ENCODE assay signal across 17 cellular contexts in genomic region chr20:51377132-51377531, GRCh38.
DNase-seq lines count a peak whose midpoint lies in the region; ATAC-seq and TF ChIP-seq lines count a peak whose summit lies in the region.
"Had no signal": no experiment of that assay in that cellular context is flagged by ENCODE, and none has a peak within 500 bp of the region (broad histone marks: within the 10 kb centered on the region; RNA-seq: fewer than 3 reads in every experiment).

No MANE protein-coding gene starts in this region.

- no peak overlapping the region for H3K4ac ChIP-seq in IMR-90 (ENCODE audit: low read depth, low read length)
- H3K4ac ChIP-seq in trophoblast cell (ENCODE audit: low read depth, low read length) = no peak overlapping the region

- DNase-seq in IMR-90 = no peak
- DNase-seq in trophoblast cell = no peak
- peak; percentile 26 for DNase-seq in upper lobe of right lung
- DNase-seq in GM13977 (ENCODE audit: low spot score) = no peak
- DNase-seq in stimulated activated CD8-positive, alpha-beta memory T cell treated with anti-CD3 and anti-CD28 coated beads, Interleukin-4, amount 100 ng/mL, for 48 hours = no peak
- DNase-seq: C1 segment of cervical spinal cord; Calu3; CD4-positive, alpha-beta memory T cell; COR-L47; DMS53; DMS79 treated with DMSO at 0.1 percent for 48 hours; GF-D8; GOT3; HFFc6 had no signal

- H2AK9ac ChIP-seq in IMR-90 (replicated peaks; ENCODE audit: low read depth, low read length, poor library complexity) = no peak overlapping the region

- H3K79me2 ChIP-seq in OCI-LY1 (ENCODE audit: insufficient read depth, low read length) (no peaks in the 10 kb centered on the region), trophoblast cell (ENCODE audit: control insufficient read depth, insufficient read depth, low read length, poor library complexity) (no peaks in the 10 kb centered on the region)

- H2AK5ac ChIP-seq in IMR-90 (ENCODE audit: low read depth, low read length) (peak overlapping the region; percentile 40; the same call in 1 of the 2 replicates), trophoblast cell (ENCODE audit: low read length) (no peak overlapping the region)

- H3K9me3 ChIP-seq in IMR-90 (ENCODE audit: control insufficient read depth, insufficient read depth, low read length) = no peaks in the 10 kb centered on the region
- H3K9me3 ChIP-seq in OCI-LY1 (ENCODE audit: low read length) = no peaks in the 10 kb centered on the region
- H3K9me3 ChIP-seq in trophoblast cell (ENCODE audit: insufficient read depth, low read depth, low read length) = no peaks in the 10 kb centered on the region
- H3K9me3 ChIP-seq in upper lobe of right lung = no peaks in the 10 kb centered on the region
- H3K9me3 ChIP-seq: HAP-1 had no signal

- H3K4me1 ChIP-seq in IMR-90 (ENCODE audit: control insufficient read depth, insufficient read depth, low read length) = no peaks in the 10 kb centered on the region
- H3K4me1 ChIP-seq in OCI-LY1 (ENCODE audit: insufficient read depth, low read length, severe bottlenecking) = peaks cover 47% of the 10 kb centered on the region
- H3K4me1 ChIP-seq in trophoblast cell (ENCODE audit: control insufficient read depth in 1 of 2, insufficient read depth in 2 of 2, low read length in 2 of 2) = peaks cover 3 to 6% of the 10 kb centered on the region in 2 experiments
- H3K4me1 ChIP-seq in upper lobe of right lung = peaks cover 7% of the 10 kb centered on the region
- H3K4me1 ChIP-seq: HAP-1 had no signal

- no peak overlapping the region for H4K5ac ChIP-seq in IMR-90 (ENCODE audit: low read depth, low read length)

- no peak for TF ChIP-seq POLR2A in IMR-90 (IDR thresholded peaks at IDR 0.05; ENCODE audit: low read depth, low read length)

- H2AFZ ChIP-seq in IMR-90 (replicated peaks; ENCODE audit: low read length, poor library complexity) (no peak overlapping the region), OCI-LY1 (ENCODE audit: low read length) (no peak overlapping the region), trophoblast cell (ENCODE audit: insufficient read depth, low read length, poor library complexity) (no peak overlapping the region)

- no peak overlapping the region for H2BK12ac ChIP-seq in trophoblast cell (ENCODE audit: low read length)

- no peak overlapping the region for H3K4me3 ChIP-seq in IMR-90 (ENCODE audit: insufficient read depth, low read depth, low read length)
- no peak overlapping the region for H3K4me3 ChIP-seq in OCI-LY1 (ENCODE audit: low read depth, low read length, poor library complexity, severe bottlenecking)
- H3K4me3 ChIP-seq in trophoblast cell (ENCODE audit: low read depth, low read length) = no peak overlapping the region
- H3K4me3 ChIP-seq in upper lobe of right lung = no peak overlapping the region
- H3K4me3 ChIP-seq: HAP-1 had no signal

- H2BK5ac ChIP-seq in IMR-90 (ENCODE audit: low read depth, low read length, poor library complexity, severe bottlenecking) (no peak overlapping the region), trophoblast cell (ENCODE audit: low read depth, low read length, poor library complexity) (no peak overlapping the region)

- no peak for TF ChIP-seq RAD21 in IMR-90 (IDR thresholded peaks at IDR 0.05; ENCODE audit: low read length)

- H4K91ac ChIP-seq in IMR-90 (ENCODE audit: insufficient read depth, low read depth, low read length) (no peak overlapping the region), trophoblast cell (ENCODE audit: low read depth, low read length) (peak overlapping the region; percentile 40)

- H3K14ac ChIP-seq in IMR-90 (replicated peaks; ENCODE audit: low read depth, low read length) (no peak overlapping the region), trophoblast cell (ENCODE audit: low read length) (no peak overlapping the region)

- H3K18ac ChIP-seq in IMR-90 (ENCODE audit: low read depth, low read length) (no peak overlapping the region), trophoblast cell (ENCODE audit: low read length) (no peak overlapping the region)

- H3K56ac ChIP-seq in IMR-90 (ENCODE audit: extremely low read depth, insufficient read depth, low read length) = no peak overlapping the region

- H2BK15ac ChIP-seq in IMR-90 (ENCODE audit: low read depth, low read length) = no peak overlapping the region

- H4K8ac ChIP-seq in IMR-90 (ENCODE audit: low read depth in 2 of 2, low read length in 2 of 2) = no peak overlapping the region
- no peak overlapping the region for H4K8ac ChIP-seq in trophoblast cell (ENCODE audit: low read depth, low read length)

- H3K23ac ChIP-seq in IMR-90 (ENCODE audit: low read depth, low read length) (no peak overlapping the region), trophoblast cell (ENCODE audit: low read length) (no peak overlapping the region)

- no peak overlapping the region for H3K4me2 ChIP-seq in IMR-90 (ENCODE audit: low read depth, low read length)
- H3K4me2 ChIP-seq in OCI-LY1 (ENCODE audit: low read length) = no peak overlapping the region
- no peak overlapping the region for H3K4me2 ChIP-seq in trophoblast cell (ENCODE audit: low read length)

- CTCF ChIA-PET in IMR-90 (lab: Yijun Ruan, JAX) = no interaction called here

- H3K27ac ChIP-seq in IMR-90 (ENCODE audit: insufficient read depth, low read length) (no peak overlapping the region), OCI-LY1 (ENCODE audit: low read depth, low read length, poor library complexity, severe bottlenecking) (peak overlapping the region; percentile 40), trophoblast cell (ENCODE audit: low read depth, low read length) (no peak overlapping the region), upper lobe of right lung (no peak overlapping the region)

- no peak overlapping the region for H2BK20ac ChIP-seq in IMR-90 (ENCODE audit: low read depth, low read length)

- intact Hi-C loops in IMR-90 (cut with micrococcal nuclease) (no loop called here), upper lobe of right lung (cut with DNase I) (loop anchor here (10.0 kb wide), 1 partner anchor 218 kb away; no protein-coding TSS in a partner anchor)

- H3K79me1 ChIP-seq in IMR-90 (ENCODE audit: low read depth in 1 of 2, low read length in 2 of 2) = no peaks in the 10 kb centered on the region
- peaks cover 3% of the 10 kb centered on the region for H3K79me1 ChIP-seq in trophoblast cell (ENCODE audit: low read length)

- WGBS in IMR-90 (ENCODE audit: extremely low coverage in 2 of 2, insufficient read length in 1 of 2), 2 experiments = 90% methylated on average over 2 of the region's 8 CpGs; no CpG with 5 or more reads in 1 of the 2 experiments
- no CpG with 5 or more reads among the region's 8 CpGs for WGBS in trophoblast cell (ENCODE audit: extremely low coverage, insufficient coverage, insufficient read length)

- H4K20me1 ChIP-seq in IMR-90 (ENCODE audit: insufficient read depth, low read length) = no peaks in the 10 kb centered on the region
- no peaks in the 10 kb centered on the region for H4K20me1 ChIP-seq in OCI-LY1 (ENCODE audit: insufficient read depth, low read length)

- H3F3A ChIP-seq in OCI-LY1 (ENCODE audit: insufficient read depth, low read length) = peaks cover 3% of the 10 kb centered on the region; the same call in 1 of the 2 replicates

- no peaks in the 10 kb centered on the region for H3K9me2 ChIP-seq in OCI-LY1 (ENCODE audit: low read depth, low read length)

- H3K27me3 ChIP-seq in IMR-90 (ENCODE audit: control insufficient read depth, insufficient read depth, low read length) = no peaks in the 10 kb centered on the region
- 0 out of 2 replicates have a peak, but pooled peaks cover 5% of the 10 kb centered on the region for H3K27me3 ChIP-seq in OCI-LY1 (ENCODE audit: insufficient read depth, low read length)
- no peaks in the 10 kb centered on the region for H3K27me3 ChIP-seq in trophoblast cell (ENCODE audit: insufficient read depth, low read length)
- no peaks in the 10 kb centered on the region for H3K27me3 ChIP-seq in upper lobe of right lung

- H3K36me3 ChIP-seq in IMR-90 (ENCODE audit: control insufficient read depth, insufficient read depth, low read length) = no peaks in the 10 kb centered on the region
- no peaks in the 10 kb centered on the region for H3K36me3 ChIP-seq in OCI-LY1 (ENCODE audit: insufficient read depth, low read length)
- no peaks in the 10 kb centered on the region for H3K36me3 ChIP-seq in trophoblast cell (ENCODE audit: control insufficient read depth in 1 of 2, insufficient read depth in 2 of 2, low read length in 2 of 2)
- no peaks in the 10 kb centered on the region for H3K36me3 ChIP-seq in upper lobe of right lung
- H3K36me3 ChIP-seq: HAP-1 had no signal

- TF ChIP-seq CTCF in IMR-90 (conservative IDR thresholded peaks at IDR 0.05; ENCODE audit: low read depth, low read length) = no peak
- no peak for TF ChIP-seq CTCF in OCI-LY1 (IDR thresholded peaks at IDR 0.05; ENCODE audit: low read length)
- no peak for TF ChIP-seq CTCF in upper lobe of right lung (IDR thresholded peaks at IDR 0.05)
- no peak for TF ChIP-seq CTCF in GM13977 (IDR thresholded peaks at IDR 0.05; ENCODE audit: extremely low read depth, insufficient read depth, missing control alignments)

- ATAC-seq in IMR-90 (ENCODE audit: low read depth) = no peak
- ATAC-seq in upper lobe of right lung = no peak
- no peak for ATAC-seq in HG03025 (IDR thresholded peaks at IDR 0.05; ENCODE audit: low FRiP score, unreplicated experiment)

- H2BK120ac ChIP-seq in IMR-90 (ENCODE audit: low read depth, low read length) (no peak overlapping the region), trophoblast cell (ENCODE audit: insufficient read depth, low read length, poor library complexity) (no peak overlapping the region)

- BruUV-seq in IMR-90 (replicated peaks; lab: Mats Ljungman, UMichigan) = no TSS peak

- no peak overlapping the region for H4K12ac ChIP-seq in trophoblast cell (ENCODE audit: low read depth, low read length)

- H3K9ac ChIP-seq in IMR-90 (ENCODE audit: low read depth, low read length) = no peak overlapping the region
- H3K9ac ChIP-seq in OCI-LY1 (ENCODE audit: low read length) = no peak overlapping the region
- no peak overlapping the region for H3K9ac ChIP-seq in trophoblast cell (ENCODE audit: low read length)

- POLR2A ChIA-PET in IMR-90 (lab: Charles Lee; ENCODE audit: unreplicated experiment) = no interaction called here

- H3K9me1 ChIP-seq in IMR-90 (ENCODE audit: insufficient read depth, low read length) = peaks cover 3% of the 10 kb centered on the region; the same call in 1 of the 2 replicates

- dilution Hi-C loops in IMR-90 (cut with HindIII; ENCODE audit: low sequenced_read_pairs, unreplicated experiment) = no loop called here

- in situ Hi-C loops in IMR-90 (cut with MboI; ENCODE audit: low sequenced_read_pairs) = no loop called here
- in situ Hi-C loops in GM13977 (cut with MboI; ENCODE audit: low pct_unique_long_range_greater_than_20kb, low sequenced_read_pairs, unreplicated experiment) = loop anchor here (10.0 kb wide), 1 partner anchor 238 kb away; no protein-coding TSS in a partner anchor

TF ChIP-seq in IMR-90, 13 proteins besides CTCF, POLR2A, EP300 and RAD21 (continues in another document):
- no peak for TF ChIP-seq NFE2L2 (IDR thresholded peaks at IDR 0.05; ENCODE audit: low read depth, low read length)
- no peak for TF ChIP-seq MAFK (IDR thresholded peaks at IDR 0.05; ENCODE audit: low read depth, low read length)
- no peak for TF ChIP-seq RCOR1 (IDR thresholded peaks at IDR 0.05; ENCODE audit: insufficient replicate concordance, low read length)
- no peak for TF ChIP-seq MXI1 (IDR thresholded peaks at IDR 0.05; ENCODE audit: borderline replicate concordance, low read depth, low read length)
- TF ChIP-seq CHD1 (IDR thresholded peaks at IDR 0.05; ENCODE audit: low read depth, low read length) = no peak
- no peak for TF ChIP-seq FOS (IDR thresholded peaks at IDR 0.05; ENCODE audit: low read depth, low read length)
